8 cellular contexts compared by ENCODE assay signal in genomic region chr12:44174053-44174452, GRCh38.
"Had no signal": no experiment of that assay in that cellular context is flagged by ENCODE, and none has a peak within 500 bp of the region (broad histone marks: within the 10 kb centered on the region; RNA-seq: fewer than 3 reads in every experiment).

No MANE protein-coding gene starts in this region.

- H3K4me3 ChIP-seq: GM12878 had no signal

- FAIRE-seq: G401.6, GM12878, GM12891, GM12892, GM18507, GM19239 had no signal

- ATAC-seq: GM12878 had no signal

- DNase-seq: GDM1, GF-D8 had no signal
